ENCODE assay signal across 20 cellular contexts in the genomic region with DNA sequence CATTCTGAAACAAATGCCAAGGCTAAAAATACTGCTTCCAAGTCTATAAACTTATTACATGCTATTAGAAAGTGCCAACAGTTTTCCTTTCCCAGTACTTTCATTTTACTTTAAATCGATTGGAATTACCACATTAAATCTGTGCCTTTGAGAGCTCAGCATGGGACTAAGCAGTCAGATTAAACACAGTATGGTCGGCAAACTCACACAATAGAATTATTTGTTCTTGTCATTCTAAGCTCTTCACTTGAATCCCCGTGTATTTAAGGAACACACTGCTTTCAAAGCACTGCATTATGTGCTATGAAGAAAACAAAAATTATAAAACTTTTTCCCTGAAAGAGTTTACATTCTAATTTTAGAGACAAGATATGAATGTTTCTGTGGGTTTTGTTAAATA.
DNase-seq lines count a peak whose midpoint lies in the region; ATAC-seq and TF ChIP-seq lines count a peak whose summit lies in the region.
"Had no signal": no experiment of that assay in that cellular context is flagged by ENCODE, and none has a peak within 500 bp of the region (broad histone marks: within the 10 kb centered on the region; RNA-seq: fewer than 3 reads in every experiment).

No MANE protein-coding gene starts in this region.

- no peaks in the 10 kb centered on the region for H3K27me3 Mint-ChIP-seq in GM23338 (ENCODE audit: insufficient read depth, low read depth, poor library complexity)

- H3F3A ChIP-seq in GM23338 (replicated peaks; ENCODE audit: low read depth): no peaks in the 10 kb centered on the region

- TF ChIP-seq CTCF in A673 (conservative IDR thresholded peaks at IDR 0.05; ENCODE audit: low read depth, low read length) (no peak), GM23338 (conservative IDR thresholded peaks at IDR 0.05; ENCODE audit: low read depth in 2 of 2) (no peak), dorsolateral prefrontal cortex (IDR thresholded peaks at IDR 0.05 in 54 of 56, conservative IDR thresholded peaks at IDR 0.05 in 2 of 56; ENCODE audit: low read depth in 1 of 56, partially characterized antibody in 56 of 56) (no peak), gastroesophageal sphincter (IDR thresholded peaks at IDR 0.05) (no peak)

- no peaks in the 10 kb centered on the region for H3K9me2 ChIP-seq in GM23338 (ENCODE audit: insufficient read depth)

- POLR2A ChIA-PET in A673 (lab: Charles Lee; ENCODE audit: low non-redundant PET): no interaction called here

- no peaks in the 10 kb centered on the region; the same call in 2 of the 3 replicates for H3K9me3 Mint-ChIP-seq in GM23338
- H3K9me3 Mint-ChIP-seq: CD4-positive, alpha-beta memory T cell; T-helper 1 cell treated with Interleukin-12 subunit alpha and Interleukin-12 subunit beta and Interleukin-4 antibody, amounts not matched to agents 30 μg/mL and 1 μg/mL, for 36 hours had no signal

- 0 out of 2 replicates have a peak overlapping the region, but pooled peaks have one; percentile 33 for H3K27ac Mint-ChIP-seq in GM23338
- H3K27ac Mint-ChIP-seq: CD4-positive, alpha-beta memory T cell; HFFc6; T-helper 1 cell treated with Interleukin-12 subunit alpha and Interleukin-12 subunit beta and Interleukin-4 antibody, amounts not matched to agents 30 μg/mL and 1 μg/mL, for 36 hours had no signal

- TF ChIP-seq POLR2A in gastroesophageal sphincter (IDR thresholded peaks at IDR 0.05): no peak

- WGBS in gastroesophageal sphincter (ENCODE audit: low coverage in 1 of 2), 2 donors: 11 to 13% methylated on average over 3 of the region's 3 CpGs

- H3K4me1 ChIP-seq in A673 (ENCODE audit: insufficient read depth, low read length, poor library complexity, severe bottlenecking) (no peaks in the 10 kb centered on the region), GM23338 (ENCODE audit: insufficient read depth) (no peaks in the 10 kb centered on the region), gastroesophageal sphincter (no peaks in the 10 kb centered on the region)
- H3K4me1 ChIP-seq: BE2C had no signal

- no peak overlapping the region for H3K4me3 Mint-ChIP-seq in GM23338
- H3K4me3 Mint-ChIP-seq: CD4-positive, alpha-beta memory T cell; HFFc6; T-helper 1 cell treated with Interleukin-12 subunit alpha and Interleukin-12 subunit beta and Interleukin-4 antibody, amounts not matched to agents 30 μg/mL and 1 μg/mL, for 36 hours had no signal

- CTCF ChIA-PET in A673 (lab: Charles Lee): interaction anchor here (0.5 kb wide), 1 partner anchor 117 kb away, joined by 3 read pairs; no protein-coding TSS in a partner anchor

- H3K79me2 ChIP-seq in GM23338 (replicated peaks; ENCODE audit: insufficient read depth): no peaks in the 10 kb centered on the region

- no peak overlapping the region for H2AFZ ChIP-seq in GM23338

- H4K20me1 ChIP-seq in GM23338 (replicated peaks; ENCODE audit: insufficient read depth): no peaks in the 10 kb centered on the region

- intact Hi-C loops in A673 (cut with micrococcal nuclease; ENCODE audit: unreplicated experiment): no loop called here
- intact Hi-C loops in dorsolateral prefrontal cortex (cut with DNase I): no loop called here

- peak; percentile 42 for DNase-seq in A673 (ENCODE audit: low spot score)
- no peak for DNase-seq in GM23338 (ENCODE audit: low spot score)
- peak; percentile 44 for DNase-seq in NCI-H748 treated with DMSO at 0.1 percent for 48 hours (lab: John Stamatoyannopoulos, UW)
- DNase-seq in myocyte (ENCODE audit: low read depth): peak; percentile 5
- no peak for DNase-seq in dorsolateral prefrontal cortex
- no peak for DNase-seq in AG08395 (ENCODE audit: low spot score)
- DNase-seq: BE2C; Calu3; CD4-positive, alpha-beta memory T cell; GF-D8; HFFc6; NCI-H1694 treated with DMSO at 0.1 percent for 48 hours; NCI-H2107; NK-92 treated with Interleukin-12 subunit alpha and Interleukin-12 subunit beta, amount 100 ng/mL, for 24 hours; SHP77 had no signal

- H3K4me1 Mint-ChIP-seq in GM23338: peaks cover 13% of the 10 kb centered on the region; the same call in 2 of the 3 replicates
- H3K4me1 Mint-ChIP-seq: CD4-positive, alpha-beta memory T cell had no signal

- BruUV-seq in A673 (replicated peaks; lab: Mats Ljungman, UMichigan): no TSS peak

- H3K27ac ChIP-seq in A673 (ENCODE audit: low read depth, low read length, poor library complexity, severe bottlenecking): no peak overlapping the region
- no peak overlapping the region for H3K27ac ChIP-seq in GM23338 (ENCODE audit: low read depth)
- H3K27ac ChIP-seq in dorsolateral prefrontal cortex: no peak overlapping the region
- H3K27ac ChIP-seq in gastroesophageal sphincter: no peak overlapping the region
- H3K27ac ChIP-seq: KMS-11 had no signal

- H3K4me3 ChIP-seq in A673 (ENCODE audit: low read depth, low read length, poor library complexity, severe bottlenecking): no peak overlapping the region
- H3K4me3 ChIP-seq in GM23338: no peak overlapping the region
- H3K4me3 ChIP-seq in dorsolateral prefrontal cortex: peak overlapping the region in 12 of 59 donors; percentile 1 to 39 (median 9)
- H3K4me3 ChIP-seq in gastroesophageal sphincter: peak overlapping the region in 1 of 2 donors; percentile 10

- TF ChIP-seq EP300 in gastroesophageal sphincter (IDR thresholded peaks at IDR 0.05): no peak

- ATAC-seq in GM23338: 0 out of 3 replicates have a peak, but pooled peaks have one; percentile 31
- no peak for ATAC-seq in GM19397 (IDR thresholded peaks at IDR 0.05; ENCODE audit: unreplicated experiment)
- ATAC-seq in gastroesophageal sphincter: no peak
- ATAC-seq: HepG2 had no signal

- H3K36me3 ChIP-seq in A673 (ENCODE audit: insufficient read depth, low read length, poor library complexity, severe bottlenecking) (no peaks in the 10 kb centered on the region), GM23338 (ENCODE audit: insufficient read depth) (no peaks in the 10 kb centered on the region), gastroesophageal sphincter (no peaks in the 10 kb centered on the region)
- H3K36me3 ChIP-seq: BE2C had no signal

- H3K9me3 ChIP-seq in A673 (ENCODE audit: low read depth, low read length, poor library complexity, severe bottlenecking): no peaks in the 10 kb centered on the region
- no peaks in the 10 kb centered on the region for H3K9me3 ChIP-seq in gastroesophageal sphincter
- H3K9me3 ChIP-seq: BE2C had no signal

- H3K36me3 Mint-ChIP-seq in GM23338 (ENCODE audit: low read depth): no peaks in the 10 kb centered on the region
- H3K36me3 Mint-ChIP-seq: CD4-positive, alpha-beta memory T cell had no signal

- H3K27me3 ChIP-seq in A673 (replicated peaks; ENCODE audit: insufficient read depth, low read depth, low read length, poor library complexity): no peaks in the 10 kb centered on the region
- no peaks in the 10 kb centered on the region for H3K27me3 ChIP-seq in GM23338 (ENCODE audit: insufficient read depth)
- no peaks in the 10 kb centered on the region for H3K27me3 ChIP-seq in dorsolateral prefrontal cortex
- no peaks in the 10 kb centered on the region for H3K27me3 ChIP-seq in gastroesophageal sphincter
- H3K27me3 ChIP-seq: BE2C had no signal

- no peak overlapping the region for H3K4me2 ChIP-seq in GM23338
- H3K4me2 ChIP-seq: KMS-11 had no signal

TF ChIP-seq in GM23338, 12 proteins besides CTCF, POLR2A, EP300 and RAD21 (continues in another document):
- no peak for TF ChIP-seq ZNF331 (CRISPR knock-in tag; IDR thresholded peaks at IDR 0.05; ENCODE audit: low read depth)
- no peak for TF ChIP-seq POLR2AphosphoS5 (IDR thresholded peaks at IDR 0.05; ENCODE audit: low read depth)
- no peak for TF ChIP-seq STAT1 (IDR thresholded peaks at IDR 0.05; ENCODE audit: unreplicated experiment)
- TF ChIP-seq EZH2 (IDR thresholded peaks at IDR 0.05; ENCODE audit: low read depth, unreplicated experiment): no peak
- no peak for TF ChIP-seq NANOG (IDR thresholded peaks at IDR 0.05; ENCODE audit: borderline replicate concordance)

Comparison
In these comparisons a context has a peak if more than half of its experiments do, and no peak if none do; other contexts are left out.
1. DNase-seq: peak in A673 (single experiment), NCI-H748 treated with DMSO at 0.1 percent for 48 hours (single experiment) and myocyte (single experiment); none in GM23338 (single experiment), dorsolateral prefrontal cortex (0 of 10) and AG08395 (single experiment).